Comparison of ENCODE assay signal across 1 cellular context in genomic region chr19:40420766-40421467, GRCh38.
TF ChIP-seq lines count a peak whose summit lies in the region.

No MANE protein-coding gene starts in this region.

TF ChIP-seq in HEK293, 187 proteins besides CTCF, POLR2A, EP300 and RAD21 (continued from another document and continues in another):
- TF ChIP-seq ZBTB11 (tag by site-specific recombination; conservative IDR thresholded peaks at IDR 0.05; ENCODE audit: low read depth), result peak; percentile 88
- TF ChIP-seq ZNF423 (tag by site-specific recombination; IDR thresholded peaks at IDR 0.05), result 0 out of 2 replicates have a peak, but pooled peaks have one; percentile 21
- TF ChIP-seq ZNF16 (tag by site-specific recombination; IDR thresholded peaks at IDR 0.05; ENCODE audit: low read depth), result no peak
- no peak for TF ChIP-seq ZNF211 (tag by site-specific recombination; IDR thresholded peaks at IDR 0.05; ENCODE audit: low read depth)
- TF ChIP-seq PRDM1 (tag by site-specific recombination; IDR thresholded peaks at IDR 0.05), result no peak
- peak; percentile 100 for TF ChIP-seq GLIS2 (tag by site-specific recombination; IDR thresholded peaks at IDR 0.05)
- peak; percentile 98 for TF ChIP-seq ZBTB7A (tag by site-specific recombination; IDR thresholded peaks at IDR 0.05; ENCODE audit: low read depth)
- peak; percentile 96 for TF ChIP-seq ZNF335 (tag by site-specific recombination; conservative IDR thresholded peaks at IDR 0.05)
- TF ChIP-seq SP2 (tag by site-specific recombination; IDR thresholded peaks at IDR 0.05), result peak; percentile 95
- no peak for TF ChIP-seq ZNF362 (tag by site-specific recombination; IDR thresholded peaks at IDR 0.05)
- TF ChIP-seq ZBTB48 (tag by site-specific recombination; IDR thresholded peaks at IDR 0.05), result peak; percentile 98
- TF ChIP-seq ZBTB20 (tag by site-specific recombination; IDR thresholded peaks at IDR 0.05), result peak; percentile 91; the same call in 1 of the 2 replicates
- TF ChIP-seq ZNF18 (tag by site-specific recombination; IDR thresholded peaks at IDR 0.05), result no peak
- TF ChIP-seq KLF17 (tag by site-specific recombination; IDR thresholded peaks at IDR 0.05), result peak; percentile 96
- peak; percentile 77 for TF ChIP-seq ZNF2 (tag by site-specific recombination; IDR thresholded peaks at IDR 0.05)
- no peak for TF ChIP-seq ZNF184 (tag by site-specific recombination; IDR thresholded peaks at IDR 0.05)
- peak; percentile 90 for TF ChIP-seq ZEB2 (tag by site-specific recombination; IDR thresholded peaks at IDR 0.05)
- TF ChIP-seq ZNF501 (tag by site-specific recombination; IDR thresholded peaks at IDR 0.05), result peak; percentile 96
- no peak for TF ChIP-seq ZNF433 (tag by site-specific recombination; IDR thresholded peaks at IDR 0.05; ENCODE audit: low read depth)
- TF ChIP-seq ZNF530 (tag by site-specific recombination; IDR thresholded peaks at IDR 0.05; ENCODE audit: low read depth), result no peak
- TF ChIP-seq ZNF394 (tag by site-specific recombination; IDR thresholded peaks at IDR 0.05; ENCODE audit: borderline replicate concordance), result peak; percentile 80
- TF ChIP-seq ZNF544 (tag by site-specific recombination; IDR thresholded peaks at IDR 0.05), result no peak
- TF ChIP-seq ZNF10 (tag by site-specific recombination; IDR thresholded peaks at IDR 0.05), result peak; percentile 56; the same call in 1 of the 2 replicates
- no peak for TF ChIP-seq ZNF140 (tag by site-specific recombination; IDR thresholded peaks at IDR 0.05)
- peak; percentile 81 for TF ChIP-seq ZNF121 (tag by site-specific recombination; IDR thresholded peaks at IDR 0.05)
- TF ChIP-seq ZNF416 (tag by site-specific recombination; IDR thresholded peaks at IDR 0.05), result no peak
- no peak for TF ChIP-seq ZNF521 (tag by site-specific recombination; IDR thresholded peaks at IDR 0.05)
- no peak; the same call in 1 of the 2 replicates for TF ChIP-seq ZNF792 (tag by site-specific recombination; IDR thresholded peaks at IDR 0.05)
- no peak for TF ChIP-seq REPIN1 (tag by site-specific recombination; IDR thresholded peaks at IDR 0.05; ENCODE audit: low read depth)
- TF ChIP-seq GLIS1 (tag by site-specific recombination; IDR thresholded peaks at IDR 0.05), result peak; percentile 94
- TF ChIP-seq TRIM28 (IDR thresholded peaks at IDR 0.05; ENCODE audit: borderline replicate concordance, low read length), result no peak
- no peak for TF ChIP-seq ZNF132 (tag by site-specific recombination; IDR thresholded peaks at IDR 0.05; ENCODE audit: borderline replicate concordance)
- TF ChIP-seq WT1 (tag by site-specific recombination; IDR thresholded peaks at IDR 0.05), result peak; percentile 88
- TF ChIP-seq ZNF571 (tag by site-specific recombination; IDR thresholded peaks at IDR 0.05), result no peak
- no peak; the same call in 1 of the 2 replicates for TF ChIP-seq ZNF768 (tag by site-specific recombination; IDR thresholded peaks at IDR 0.05)
- TF ChIP-seq OVOL3 (tag by site-specific recombination; IDR thresholded peaks at IDR 0.05), result peak; percentile 35
- no peak for TF ChIP-seq ZNF155 (tag by site-specific recombination; IDR thresholded peaks at IDR 0.05)
- TF ChIP-seq, protein P1, sequence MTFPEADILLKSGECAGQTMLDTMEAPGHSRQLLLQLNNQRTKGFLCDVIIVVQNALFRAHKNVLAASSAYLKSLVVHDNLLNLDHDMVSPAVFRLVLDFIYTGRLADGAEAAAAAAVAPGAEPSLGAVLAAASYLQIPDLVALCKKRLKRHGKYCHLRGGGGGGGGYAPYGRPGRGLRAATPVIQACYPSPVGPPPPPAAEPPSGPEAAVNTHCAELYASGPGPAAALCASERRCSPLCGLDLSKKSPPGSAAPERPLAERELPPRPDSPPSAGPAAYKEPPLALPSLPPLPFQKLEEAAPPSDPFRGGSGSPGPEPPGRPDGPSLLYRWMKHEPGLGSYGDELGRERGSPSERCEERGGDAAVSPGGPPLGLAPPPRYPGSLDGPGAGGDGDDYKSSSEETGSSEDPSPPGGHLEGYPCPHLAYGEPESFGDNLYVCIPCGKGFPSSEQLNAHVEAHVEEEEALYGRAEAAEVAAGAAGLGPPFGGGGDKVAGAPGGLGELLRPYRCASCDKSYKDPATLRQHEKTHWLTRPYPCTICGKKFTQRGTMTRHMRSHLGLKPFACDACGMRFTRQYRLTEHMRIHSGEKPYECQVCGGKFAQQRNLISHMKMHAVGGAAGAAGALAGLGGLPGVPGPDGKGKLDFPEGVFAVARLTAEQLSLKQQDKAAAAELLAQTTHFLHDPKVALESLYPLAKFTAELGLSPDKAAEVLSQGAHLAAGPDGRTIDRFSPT (tag by site-specific recombination; IDR thresholded peaks at IDR 0.05), result peak; percentile 99
- TF ChIP-seq, protein P2, sequence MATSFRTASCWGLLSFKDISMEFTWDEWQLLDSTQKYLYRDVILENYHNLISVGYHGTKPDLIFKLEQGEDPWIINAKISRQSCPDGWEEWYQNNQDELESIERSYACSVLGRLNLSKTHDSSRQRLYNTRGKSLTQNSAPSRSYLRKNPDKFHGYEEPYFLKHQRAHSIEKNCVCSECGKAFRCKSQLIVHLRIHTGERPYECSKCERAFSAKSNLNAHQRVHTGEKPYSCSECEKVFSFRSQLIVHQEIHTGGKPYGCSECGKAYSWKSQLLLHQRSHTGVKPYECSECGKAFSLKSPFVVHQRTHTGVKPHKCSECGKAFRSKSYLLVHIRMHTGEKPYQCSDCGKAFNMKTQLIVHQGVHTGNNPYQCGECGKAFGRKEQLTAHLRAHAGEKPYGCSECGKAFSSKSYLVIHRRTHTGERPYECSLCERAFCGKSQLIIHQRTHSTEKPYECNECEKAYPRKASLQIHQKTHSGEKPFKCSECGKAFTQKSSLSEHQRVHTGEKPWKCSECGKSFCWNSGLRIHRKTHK (tag by site-specific recombination; IDR thresholded peaks at IDR 0.05), result no peak
- peak; percentile 96 for TF ChIP-seq ZNF692 (tag by site-specific recombination; IDR thresholded peaks at IDR 0.05)
- TF ChIP-seq ZBTB8A (tag by site-specific recombination; IDR thresholded peaks at IDR 0.05), result peak; percentile 96
- TF ChIP-seq, protein P3, sequence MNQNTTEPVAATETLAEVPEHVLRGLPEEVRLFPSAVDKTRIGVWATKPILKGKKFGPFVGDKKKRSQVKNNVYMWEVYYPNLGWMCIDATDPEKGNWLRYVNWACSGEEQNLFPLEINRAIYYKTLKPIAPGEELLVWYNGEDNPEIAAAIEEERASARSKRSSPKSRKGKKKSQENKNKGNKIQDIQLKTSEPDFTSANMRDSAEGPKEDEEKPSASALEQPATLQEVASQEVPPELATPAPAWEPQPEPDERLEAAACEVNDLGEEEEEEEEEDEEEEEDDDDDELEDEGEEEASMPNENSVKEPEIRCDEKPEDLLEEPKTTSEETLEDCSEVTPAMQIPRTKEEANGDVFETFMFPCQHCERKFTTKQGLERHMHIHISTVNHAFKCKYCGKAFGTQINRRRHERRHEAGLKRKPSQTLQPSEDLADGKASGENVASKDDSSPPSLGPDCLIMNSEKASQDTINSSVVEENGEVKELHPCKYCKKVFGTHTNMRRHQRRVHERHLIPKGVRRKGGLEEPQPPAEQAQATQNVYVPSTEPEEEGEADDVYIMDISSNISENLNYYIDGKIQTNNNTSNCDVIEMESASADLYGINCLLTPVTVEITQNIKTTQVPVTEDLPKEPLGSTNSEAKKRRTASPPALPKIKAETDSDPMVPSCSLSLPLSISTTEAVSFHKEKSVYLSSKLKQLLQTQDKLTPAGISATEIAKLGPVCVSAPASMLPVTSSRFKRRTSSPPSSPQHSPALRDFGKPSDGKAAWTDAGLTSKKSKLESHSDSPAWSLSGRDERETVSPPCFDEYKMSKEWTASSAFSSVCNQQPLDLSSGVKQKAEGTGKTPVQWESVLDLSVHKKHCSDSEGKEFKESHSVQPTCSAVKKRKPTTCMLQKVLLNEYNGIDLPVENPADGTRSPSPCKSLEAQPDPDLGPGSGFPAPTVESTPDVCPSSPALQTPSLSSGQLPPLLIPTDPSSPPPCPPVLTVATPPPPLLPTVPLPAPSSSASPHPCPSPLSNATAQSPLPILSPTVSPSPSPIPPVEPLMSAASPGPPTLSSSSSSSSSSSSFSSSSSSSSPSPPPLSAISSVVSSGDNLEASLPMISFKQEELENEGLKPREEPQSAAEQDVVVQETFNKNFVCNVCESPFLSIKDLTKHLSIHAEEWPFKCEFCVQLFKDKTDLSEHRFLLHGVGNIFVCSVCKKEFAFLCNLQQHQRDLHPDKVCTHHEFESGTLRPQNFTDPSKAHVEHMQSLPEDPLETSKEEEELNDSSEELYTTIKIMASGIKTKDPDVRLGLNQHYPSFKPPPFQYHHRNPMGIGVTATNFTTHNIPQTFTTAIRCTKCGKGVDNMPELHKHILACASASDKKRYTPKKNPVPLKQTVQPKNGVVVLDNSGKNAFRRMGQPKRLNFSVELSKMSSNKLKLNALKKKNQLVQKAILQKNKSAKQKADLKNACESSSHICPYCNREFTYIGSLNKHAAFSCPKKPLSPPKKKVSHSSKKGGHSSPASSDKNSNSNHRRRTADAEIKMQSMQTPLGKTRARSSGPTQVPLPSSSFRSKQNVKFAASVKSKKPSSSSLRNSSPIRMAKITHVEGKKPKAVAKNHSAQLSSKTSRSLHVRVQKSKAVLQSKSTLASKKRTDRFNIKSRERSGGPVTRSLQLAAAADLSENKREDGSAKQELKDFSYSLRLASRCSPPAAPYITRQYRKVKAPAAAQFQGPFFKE (tag by site-specific recombination; IDR thresholded peaks at IDR 0.05; ENCODE audit: borderline replicate concordance), result no peak
- peak; percentile 93 for TF ChIP-seq ZFHX2 (tag by site-specific recombination; conservative IDR thresholded peaks at IDR 0.05)
- TF ChIP-seq ZNF48 (tag by site-specific recombination; IDR thresholded peaks at IDR 0.05), result no peak
- TF ChIP-seq YY2 (tag by site-specific recombination; IDR thresholded peaks at IDR 0.05), result 0 out of 2 replicates have a peak, but pooled peaks have one; percentile 12
